Comparison of ENCODE assay signal across 26 cellular contexts in genomic region chr12:51103977-51104376, GRCh38. TPM values are rescaled to one million over a fixed set of nuclear protein-coding genes. Genes with fewer than 3 reads are reported as not detected.
DNase-seq lines count a peak whose midpoint lies in the region; ATAC-seq lines count a peak whose summit lies in the region.
"Had no signal": no experiment of that assay in that cellular context is flagged by ENCODE, and none has a peak within 500 bp of the region (broad histone marks: within the 10 kb centered on the region; RNA-seq: fewer than 3 reads in every experiment).

No MANE protein-coding gene starts in this region.

- H3K4me3 Mint-ChIP-seq in activated naive CD4-positive, alpha-beta T cell treated with anti-CD3 and anti-CD28 coated beads, Interleukin-2, amount 50 U/mL, for 24 hours: no peak overlapping the region
- no peak overlapping the region for H3K4me3 Mint-ChIP-seq in activated T-helper 17 cell treated with anti-CD3 and anti-CD28 coated beads, Interleukin-2, amount 50 U/mL, for 72 hours
- no peak overlapping the region for H3K4me3 Mint-ChIP-seq in stimulated activated effector memory CD8-positive, alpha-beta T cell treated with anti-CD3 and anti-CD28 coated beads, Interleukin-12 subunit alpha, Interleukin-12 subunit beta, amount 100 ng/mL, for 72 hours
- H3K4me3 Mint-ChIP-seq: CD14-positive monocyte; CD8-positive, alpha-beta memory T cell; HFFc6 had no signal

- H3K27me3 Mint-ChIP-seq in activated naive CD4-positive, alpha-beta T cell treated with anti-CD3 and anti-CD28 coated beads, Interleukin-2, amount 50 U/mL, for 24 hours: no peaks in the 10 kb centered on the region
- no peaks in the 10 kb centered on the region for H3K27me3 Mint-ChIP-seq in activated T-helper 17 cell treated with anti-CD3 and anti-CD28 coated beads, Interleukin-2, amount 50 U/mL, for 72 hours
- H3K27me3 Mint-ChIP-seq: CD8-positive, alpha-beta memory T cell had no signal

- H3K9me3 Mint-ChIP-seq in activated naive CD4-positive, alpha-beta T cell treated with anti-CD3 and anti-CD28 coated beads, Interleukin-2, amount 50 U/mL, for 24 hours: no peaks in the 10 kb centered on the region
- H3K9me3 Mint-ChIP-seq in activated T-helper 17 cell treated with anti-CD3 and anti-CD28 coated beads, Interleukin-2, amount 50 U/mL, for 72 hours: no peaks in the 10 kb centered on the region
- no peaks in the 10 kb centered on the region for H3K9me3 Mint-ChIP-seq in stimulated activated effector memory CD8-positive, alpha-beta T cell treated with anti-CD3 and anti-CD28 coated beads, Interleukin-12 subunit alpha, Interleukin-12 subunit beta, amount 100 ng/mL, for 72 hours
- H3K9me3 Mint-ChIP-seq: CD8-positive, alpha-beta memory T cell; HFFc6 had no signal

- H3K27ac Mint-ChIP-seq in activated naive CD4-positive, alpha-beta T cell treated with anti-CD3 and anti-CD28 coated beads, Interleukin-2, amount 50 U/mL, for 24 hours: peak overlapping the region; percentile 12
- H3K27ac Mint-ChIP-seq in activated T-helper 17 cell treated with anti-CD3 and anti-CD28 coated beads, Interleukin-2, amount 50 U/mL, for 72 hours: peak overlapping the region; percentile 42
- H3K27ac Mint-ChIP-seq in stimulated activated effector memory CD8-positive, alpha-beta T cell treated with anti-CD3 and anti-CD28 coated beads, Interleukin-12 subunit alpha, Interleukin-12 subunit beta, amount 100 ng/mL, for 72 hours: peak overlapping the region; percentile 65
- H3K27ac Mint-ChIP-seq: CD14-positive monocyte, HFFc6 had no signal

- peak; percentile 45 for DNase-seq in activated CD4-positive, alpha-beta T cell treated with anti-CD3 and anti-CD28 coated beads for 48 hours
- no peak for DNase-seq in activated CD4-positive, alpha-beta T cell treated with anti-CD3 and anti-CD28 coated beads, Interleukin-2, amount 50 U/mL, for 1 hour
- DNase-seq in activated naive CD4-positive, alpha-beta T cell treated with anti-CD3 and anti-CD28 coated beads, Interleukin-2, amount 50 U/mL, for 16 hours: no peak
- DNase-seq in stimulated activated effector memory CD8-positive, alpha-beta T cell treated with anti-CD3 and anti-CD28 coated beads, Interleukin-12 subunit alpha, Interleukin-12 subunit beta, amount 100 ng/mL, for 72 hours (ENCODE audit: low spot score in 2 of 2): no peak
- DNase-seq in NCI-H526 treated with DMSO at 0.1 percent for 48 hours (lab: John Stamatoyannopoulos, UW): no peak
- DNase-seq: 8988T; ACHN; BE2C; CD8-positive, alpha-beta memory T cell; DMS 273 treated with DMSO at 0.1 percent for 48 hours; DMS79; EL; GDM1; GM23248; HFFc6; KG1; MM.1S; NCI-H2029; NCI-H446 treated with DMSO at 0.1 percent for 48 hours; NCI-H526; Right ventricle myocardium superior; RPMI8226 had no signal

- peaks cover 13% of the 10 kb centered on the region for H3K36me3 Mint-ChIP-seq in activated naive CD4-positive, alpha-beta T cell treated with anti-CD3 and anti-CD28 coated beads, Interleukin-2, amount 50 U/mL, for 24 hours
- H3K36me3 Mint-ChIP-seq in activated T-helper 17 cell treated with anti-CD3 and anti-CD28 coated beads, Interleukin-2, amount 50 U/mL, for 72 hours (ENCODE audit: low read depth): peaks cover 98% of the 10 kb centered on the region
- H3K36me3 Mint-ChIP-seq in stimulated activated effector memory CD8-positive, alpha-beta T cell treated with anti-CD3 and anti-CD28 coated beads, Interleukin-12 subunit alpha, Interleukin-12 subunit beta, amount 100 ng/mL, for 72 hours: peaks cover 100% of the 10 kb centered on the region

- no peaks in the 10 kb centered on the region for H3K4me1 Mint-ChIP-seq in activated naive CD4-positive, alpha-beta T cell treated with anti-CD3 and anti-CD28 coated beads, Interleukin-2, amount 50 U/mL, for 24 hours
- H3K4me1 Mint-ChIP-seq in activated T-helper 17 cell treated with anti-CD3 and anti-CD28 coated beads, Interleukin-2, amount 50 U/mL, for 72 hours: no peaks in the 10 kb centered on the region
- H3K4me1 Mint-ChIP-seq in stimulated activated effector memory CD8-positive, alpha-beta T cell treated with anti-CD3 and anti-CD28 coated beads, Interleukin-12 subunit alpha, Interleukin-12 subunit beta, amount 100 ng/mL, for 72 hours: peaks cover 5% of the 10 kb centered on the region
- H3K4me1 Mint-ChIP-seq: CD8-positive, alpha-beta memory T cell had no signal

- ATAC-seq in activated T-helper 17 cell treated with anti-CD3 and anti-CD28 coated beads, Interleukin-2, amount 50 U/mL, for 72 hours (replicated peaks): peak; percentile 55
- peak; percentile 82 for ATAC-seq in stimulated activated effector memory CD8-positive, alpha-beta T cell treated with anti-CD3 and anti-CD28 coated beads, Interleukin-12 subunit alpha, Interleukin-12 subunit beta, amount 100 ng/mL, for 72 hours
- ATAC-seq: GM12878 had no signal

RNA-seq across cellular contexts. Expression of gene CSRNP2, which starts 20.6 kb away (rescaled TPM):
- 10 to 100 TPM; 14.4 to 16.1 TPM for total RNA-seq in activated T-helper 17 cell treated with anti-CD3 and anti-CD28 coated beads, Interleukin-2, amount 50 U/mL, for 72 hours

RNA-seq across cellular contexts. Expression of gene LETMD1, which starts 55.9 kb away (rescaled TPM):
- 10 to 100 TPM; 74.8 to 90.2 TPM for total RNA-seq in activated T-helper 17 cell treated with anti-CD3 and anti-CD28 coated beads, Interleukin-2, amount 50 U/mL, for 72 hours

Comparison
In these comparisons a context has a peak if more than half of its experiments do, and no peak if none do; other contexts are left out.
1. H3K27ac Mint-ChIP-seq: peak in every context shown above with its lines; median percentile 65 in stimulated activated effector memory CD8-positive, alpha-beta T cell treated with anti-CD3 and anti-CD28 coated beads, Interleukin-12 subunit alpha, Interleukin-12 subunit beta, amount 100 ng/mL, for 72 hours; 42 in activated T-helper 17 cell treated with anti-CD3 and anti-CD28 coated beads, Interleukin-2, amount 50 U/mL, for 72 hours; 12 in activated naive CD4-positive, alpha-beta T cell treated with anti-CD3 and anti-CD28 coated beads, Interleukin-2, amount 50 U/mL, for 24 hours.